ENCODE assay signal across 21 cellular contexts in genomic region chr1:85323770-85324169, GRCh38.
"Had no signal": no experiment of that assay in that cellular context is flagged by ENCODE, and none has a peak within 500 bp of the region (broad histone marks: within the 10 kb centered on the region; RNA-seq: fewer than 3 reads in every experiment).

No MANE protein-coding gene starts in this region.

- H3K27ac ChIP-seq: esophagus squamous epithelium, gastroesophageal sphincter, left lung, neutrophil, spleen, tibial artery, upper lobe of left lung, vagina had no signal

- DNase-seq: dermis blood vessel endothelial cell; esophagus squamous epithelium; foreskin fibroblast; glutamatergic neuron; islet precursor cell; left lung; mammary epithelial cell; mucosa of descending colon; naive thymus-derived CD8-positive, alpha-beta T cell; posterior cingulate gyrus; spleen; stimulated activated CD4-positive, alpha-beta T cell treated with anti-CD3 and anti-CD28 coated beads, Interleukin-15, amount 100 ng/mL, for 24 hours; stimulated activated CD4-positive, alpha-beta T cell treated with anti-CD3 and anti-CD28 coated beads, Interleukin-1b, Interleukin-23, amount 100 ng/mL, for 48 hours; stimulated activated CD4-positive, alpha-beta T cell treated with anti-CD3 and anti-CD28 coated beads, Interleukin-4, amount 100 ng/mL, for 24 hours; tibial artery; upper lobe of left lung had no signal

- H3K36me3 ChIP-seq: esophagus squamous epithelium, gastroesophageal sphincter, left lung, neutrophil, spleen, upper lobe of left lung, vagina had no signal

- H3K4me1 ChIP-seq: gastroesophageal sphincter, vagina had no signal

- H3K4me3 ChIP-seq: esophagus squamous epithelium, gastroesophageal sphincter, left lung, mucosa of descending colon, spleen, tibial artery, upper lobe of left lung, vagina had no signal

- ATAC-seq: gastroesophageal sphincter; left lung; mucosa of descending colon; naive thymus-derived CD8-positive, alpha-beta T cell; sciatic nerve; stimulated activated memory B cell treated with anti-CD40 and anti-IgM and Interleukin-4, amounts not matched to agents 10 μg/mL and 1 μg/mL and 100 μg/mL, for 72 hours had no signal

- H3K9me3 ChIP-seq: esophagus squamous epithelium, gastroesophageal sphincter, left lung, mucosa of descending colon, neutrophil, spleen, tibial artery, upper lobe of left lung, vagina had no signal

- H3K27me3 ChIP-seq: esophagus squamous epithelium, gastroesophageal sphincter, left lung, neutrophil, spleen, tibial artery, upper lobe of left lung, vagina had no signal
